ENCODE assay signal across 17 cellular contexts in genomic region chr6:135141728-135142127, GRCh38. TPM values are rescaled to one million over a fixed set of nuclear protein-coding genes. Genes with fewer than 3 reads are reported as not detected.
DNase-seq lines count a peak whose midpoint lies in the region; ATAC-seq lines count a peak whose summit lies in the region.
"Had no signal": no experiment of that assay in that cellular context is flagged by ENCODE, and none has a peak within 500 bp of the region (broad histone marks: within the 10 kb centered on the region; RNA-seq: fewer than 3 reads in every experiment).

No MANE protein-coding gene starts in this region.

- H3K36me3 Mint-ChIP-seq in activated naive CD8-positive, alpha-beta T cell treated with anti-CD3 and anti-CD28 coated beads, Interleukin-2, amount 10 ng/mL, durations not matched to agents 7 days and 5 days = no peaks in the 10 kb centered on the region
- no peaks in the 10 kb centered on the region for H3K36me3 Mint-ChIP-seq in activated naive CD8-positive, alpha-beta T cell treated with anti-CD3 and anti-CD28 coated beads, Interleukin-2, amount 50 U/mL, for 24 hours (ENCODE audit: low read depth)
- no peaks in the 10 kb centered on the region for H3K36me3 Mint-ChIP-seq in stimulated activated naive B cell treated with anti-CD40 and anti-IgM and Interleukin-4, amounts not matched to agents 10 μg/mL and 1 μg/mL and 100 μg/mL, for 72 hours

- POLR2A ChIA-PET in activated naive CD8-positive, alpha-beta T cell treated with anti-CD3 and anti-CD28 coated beads, Interleukin-2, amount 10 ng/mL, durations not matched to agents 7 days and 5 days (lab: Charles Lee) = interaction anchor here (0.6 to 0.8 kb wide), 2 partner anchors 13 to 17 kb away, joined by 3 read pairs; no protein-coding TSS in a partner anchor

- peak overlapping the region; percentile 62 for H3K27ac Mint-ChIP-seq in activated naive CD8-positive, alpha-beta T cell treated with anti-CD3 and anti-CD28 coated beads, Interleukin-2, amount 10 ng/mL, durations not matched to agents 7 days and 5 days
- H3K27ac Mint-ChIP-seq in activated naive CD8-positive, alpha-beta T cell treated with anti-CD3 and anti-CD28 coated beads, Interleukin-2, amount 50 U/mL, for 24 hours = no peak overlapping the region
- H3K27ac Mint-ChIP-seq in stimulated activated naive B cell treated with anti-CD40 and anti-IgM and Interleukin-4, amounts not matched to agents 10 μg/mL and 1 μg/mL and 100 μg/mL, for 72 hours = no peak overlapping the region
- H3K27ac Mint-ChIP-seq: nephron had no signal

- H3K4me3 Mint-ChIP-seq in activated naive CD8-positive, alpha-beta T cell treated with anti-CD3 and anti-CD28 coated beads, Interleukin-2, amount 10 ng/mL, durations not matched to agents 7 days and 5 days = no peak overlapping the region
- no peak overlapping the region for H3K4me3 Mint-ChIP-seq in activated naive CD8-positive, alpha-beta T cell treated with anti-CD3 and anti-CD28 coated beads, Interleukin-2, amount 50 U/mL, for 24 hours
- H3K4me3 Mint-ChIP-seq in stimulated activated naive B cell treated with anti-CD40 and anti-IgM and Interleukin-4, amounts not matched to agents 10 μg/mL and 1 μg/mL and 100 μg/mL, for 72 hours = no peak overlapping the region
- H3K4me3 Mint-ChIP-seq: nephron had no signal

- in situ Hi-C loops in ACHN (cut with HindIII; ENCODE audit: low pct_ligation_motif_present, low pct_unique_long_range_greater_than_20kb, low sequenced_read_pairs) = no loop called here

- peaks cover 38% of the 10 kb centered on the region for H3K4me1 Mint-ChIP-seq in activated naive CD8-positive, alpha-beta T cell treated with anti-CD3 and anti-CD28 coated beads, Interleukin-2, amount 10 ng/mL, durations not matched to agents 7 days and 5 days
- H3K4me1 Mint-ChIP-seq in activated naive CD8-positive, alpha-beta T cell treated with anti-CD3 and anti-CD28 coated beads, Interleukin-2, amount 50 U/mL, for 24 hours = peaks cover 53% of the 10 kb centered on the region
- peaks cover 24 to 47% of the 10 kb centered on the region in 2 donors for H3K4me1 Mint-ChIP-seq in stimulated activated naive B cell treated with anti-CD40 and anti-IgM and Interleukin-4, amounts not matched to agents 10 μg/mL and 1 μg/mL and 100 μg/mL, for 72 hours

- no peak for DNase-seq in activated naive CD8-positive, alpha-beta T cell treated with anti-CD3 and anti-CD28 coated beads, Interleukin-2, amount 10 ng/mL, durations not matched to agents 7 days and 5 days
- no peak for DNase-seq in activated naive CD8-positive, alpha-beta T cell treated with anti-CD3 and anti-CD28 coated beads, Interleukin-2, amount 50 U/mL, for 24 hours
- DNase-seq in NOMO-1 treated with DMSO at 0.1 percent for 48 hours (lab: John Stamatoyannopoulos, UW; ENCODE audit: unreplicated experiment) (peak; percentile 71), ACHN (no peak), T-helper 9 cell (no peak)
- DNase-seq in stimulated activated naive B cell treated with anti-CD40 and anti-IgM and Interleukin-4, amounts not matched to agents 10 μg/mL and 1 μg/mL and 100 μg/mL, for 72 hours = peak; percentile 5
- no peak for DNase-seq in activated T-cell treated with anti-CD3 and anti-CD28 coated beads, Interleukin-2, amount 50 U/mL, for 1 hour
- DNase-seq: activated gamma-delta T cell; body of pancreas; effector CD8-positive, alpha-beta T cell; HCEC 1CT; IMR-90; NCI-H1694; NCI-H526 treated with DMSO at 0.1 percent for 48 hours had no signal

- ATAC-seq in activated naive CD8-positive, alpha-beta T cell treated with anti-CD3 and anti-CD28 coated beads, Interleukin-2, amount 10 ng/mL, durations not matched to agents 7 days and 5 days (ENCODE audit: low read depth) = no peak
- ATAC-seq in activated naive CD8-positive, alpha-beta T cell treated with anti-CD3 and anti-CD28 coated beads, Interleukin-2, amount 50 U/mL, for 24 hours = no peak
- ATAC-seq in HG02623 (IDR thresholded peaks at IDR 0.05; ENCODE audit: unreplicated experiment) = peak; percentile 49
- ATAC-seq in stimulated activated naive B cell treated with anti-CD40 and anti-IgM and Interleukin-4, amounts not matched to agents 10 μg/mL and 1 μg/mL and 100 μg/mL, for 72 hours (replicated peaks) = peak; percentile 85
- ATAC-seq: body of pancreas had no signal

- no peaks in the 10 kb centered on the region for H3K27me3 Mint-ChIP-seq in activated naive CD8-positive, alpha-beta T cell treated with anti-CD3 and anti-CD28 coated beads, Interleukin-2, amount 10 ng/mL, durations not matched to agents 7 days and 5 days
- no peaks in the 10 kb centered on the region for H3K27me3 Mint-ChIP-seq in activated naive CD8-positive, alpha-beta T cell treated with anti-CD3 and anti-CD28 coated beads, Interleukin-2, amount 50 U/mL, for 24 hours
- no peaks in the 10 kb centered on the region for H3K27me3 Mint-ChIP-seq in stimulated activated naive B cell treated with anti-CD40 and anti-IgM and Interleukin-4, amounts not matched to agents 10 μg/mL and 1 μg/mL and 100 μg/mL, for 72 hours

- no peaks in the 10 kb centered on the region for H3K9me3 Mint-ChIP-seq in activated naive CD8-positive, alpha-beta T cell treated with anti-CD3 and anti-CD28 coated beads, Interleukin-2, amount 10 ng/mL, durations not matched to agents 7 days and 5 days
- H3K9me3 Mint-ChIP-seq in activated naive CD8-positive, alpha-beta T cell treated with anti-CD3 and anti-CD28 coated beads, Interleukin-2, amount 50 U/mL, for 24 hours = no peaks in the 10 kb centered on the region
- no peaks in the 10 kb centered on the region for H3K9me3 Mint-ChIP-seq in stimulated activated naive B cell treated with anti-CD40 and anti-IgM and Interleukin-4, amounts not matched to agents 10 μg/mL and 1 μg/mL and 100 μg/mL, for 72 hours
- H3K9me3 Mint-ChIP-seq: nephron had no signal

RNA-seq across cellular contexts. Expression of gene MYB, which starts 39.4 kb away (rescaled TPM):
- 1 to 10 TPM; 8.4 to 8.8 TPM for total RNA-seq in activated naive CD8-positive, alpha-beta T cell treated with anti-CD3 and anti-CD28 coated beads, Interleukin-2, amount 10 ng/mL, durations not matched to agents 7 days and 5 days
- total RNA-seq: body of pancreas, renal cortical epithelial cell had no signal

Comparison
In these comparisons a context has a peak if more than half of its experiments do, and no peak if none do; other contexts are left out.
1. ATAC-seq: peak in HG02623 (single experiment) and stimulated activated naive B cell treated with anti-CD40 and anti-IgM and Interleukin-4, amounts not matched to agents 10 μg/mL and 1 μg/mL and 100 μg/mL, for 72 hours (2 of 2); none in activated naive CD8-positive, alpha-beta T cell treated with anti-CD3 and anti-CD28 coated beads, Interleukin-2, amount 10 ng/mL, durations not matched to agents 7 days and 5 days (single experiment) and activated naive CD8-positive, alpha-beta T cell treated with anti-CD3 and anti-CD28 coated beads, Interleukin-2, amount 50 U/mL, for 24 hours (single experiment).
2. DNase-seq: peak in NOMO-1 treated with DMSO at 0.1 percent for 48 hours (single experiment) and stimulated activated naive B cell treated with anti-CD40 and anti-IgM and Interleukin-4, amounts not matched to agents 10 μg/mL and 1 μg/mL and 100 μg/mL, for 72 hours (single experiment); none in activated naive CD8-positive, alpha-beta T cell treated with anti-CD3 and anti-CD28 coated beads, Interleukin-2, amount 10 ng/mL, durations not matched to agents 7 days and 5 days (single experiment), activated naive CD8-positive, alpha-beta T cell treated with anti-CD3 and anti-CD28 coated beads, Interleukin-2, amount 50 U/mL, for 24 hours (single experiment), activated T-cell treated with anti-CD3 and anti-CD28 coated beads, Interleukin-2, amount 50 U/mL, for 1 hour (single experiment), ACHN (single experiment) and T-helper 9 cell (single experiment).